ENCODE assay signal across 11 cellular contexts in genomic region chr9:133130721-133131244, GRCh38. TPM values are rescaled to one million over a fixed set of nuclear protein-coding genes. Genes with fewer than 3 reads are reported as not detected.
DNase-seq lines count a peak whose midpoint lies in the region; ATAC-seq and TF ChIP-seq lines count a peak whose summit lies in the region.
"Had no signal": no experiment of that assay in that cellular context is flagged by ENCODE, and none has a peak within 500 bp of the region (broad histone marks: within the 10 kb centered on the region; RNA-seq: fewer than 3 reads in every experiment).

No MANE protein-coding gene starts in this region.

- TF ChIP-seq CTCF in brain microvascular endothelial cell (IDR thresholded peaks at IDR 0.05; ENCODE audit: low read depth, low read length, missing control alignments), result no peak

- peak; percentile 74 for DNase-seq in activated CD8-positive, alpha-beta memory T cell treated with anti-CD3 and anti-CD28 coated beads for 24 hours
- DNase-seq in activated CD8-positive, alpha-beta memory T cell treated with anti-CD3 and anti-CD28 coated beads, Interleukin-2, amount 50 U/mL, for 48 hours, result no peak
- DNase-seq in activated CD4-positive, CD25-positive, alpha-beta regulatory T cell treated with anti-CD3 and anti-CD28 coated beads, Interleukin-2, amount 50 U/mL, for 72 hours, result peak; percentile 60
- peak; percentile 60 to 64 (median 62) for DNase-seq in effector memory CD4-positive, alpha-beta T cell
- no peak for DNase-seq in brain microvascular endothelial cell

- no peaks in the 10 kb centered on the region for H3K9me3 ChIP-seq in effector memory CD4-positive, alpha-beta T cell (ENCODE audit: control insufficient read depth, low read length)
- H3K9me3 ChIP-seq in thymus (ENCODE audit: control insufficient read depth), result no peaks in the 10 kb centered on the region
- H3K9me3 ChIP-seq: A549 had no signal

- peak overlapping the region; percentile 99 for H3K27ac ChIP-seq in effector memory CD4-positive, alpha-beta T cell (ENCODE audit: insufficient read depth, low read length, poor library complexity, severe bottlenecking)
- H3K27ac ChIP-seq in thymus (ENCODE audit: low read depth) (peak overlapping the region; percentile 78), brain microvascular endothelial cell (no peak overlapping the region)
- H3K27ac ChIP-seq: cardiac muscle cell had no signal

- H3K36me3 ChIP-seq in effector memory CD4-positive, alpha-beta T cell (ENCODE audit: control insufficient read depth, insufficient read depth, low read length), result no peaks in the 10 kb centered on the region
- H3K36me3 ChIP-seq in thymus (ENCODE audit: control insufficient read depth, insufficient read depth) (no peaks in the 10 kb centered on the region), brain microvascular endothelial cell (replicated peaks) (no peaks in the 10 kb centered on the region)
- H3K36me3 ChIP-seq: cardiac muscle cell had no signal

- no peaks in the 10 kb centered on the region for H3K27me3 ChIP-seq in effector memory CD4-positive, alpha-beta T cell (replicated peaks; ENCODE audit: control insufficient read depth, insufficient read depth, low read length, poor library complexity, severe bottlenecking)
- H3K27me3 ChIP-seq in thymus (ENCODE audit: control insufficient read depth, insufficient read depth), result no peaks in the 10 kb centered on the region
- H3K27me3 ChIP-seq in brain microvascular endothelial cell (replicated peaks), result no peaks in the 10 kb centered on the region
- H3K27me3 ChIP-seq: cardiac muscle cell had no signal

- no peak for ATAC-seq in HG02610 (IDR thresholded peaks at IDR 0.05; ENCODE audit: unreplicated experiment)
- ATAC-seq in GM18870 (IDR thresholded peaks at IDR 0.05; ENCODE audit: unreplicated experiment), result no peak
- ATAC-seq: A549, Right ventricle myocardium inferior had no signal

- in situ Hi-C loops in brain microvascular endothelial cell (cut with HindIII; ENCODE audit: low pct_ligation_motif_present, low sequenced_read_pairs), result loop anchor here (25.0 kb wide), 1 partner anchor 93 kb away; the partner anchor contains the start of gene GTF3C5

- peak overlapping the region; percentile 42 for H3K4me3 ChIP-seq in effector memory CD4-positive, alpha-beta T cell (ENCODE audit: insufficient read depth, low read depth, low read length, poor library complexity, severe bottlenecking)
- H3K4me3 ChIP-seq in thymus (ENCODE audit: low read length) (peak overlapping the region; percentile 19), brain microvascular endothelial cell (ENCODE audit: low read depth, low read length) (no peak overlapping the region)
- H3K4me3 ChIP-seq: A549, cardiac muscle cell had no signal

- 72% methylated on average over 10 of the region's 10 CpGs for WGBS in thymus

- peaks cover 98% of the 10 kb centered on the region for H3K4me1 ChIP-seq in effector memory CD4-positive, alpha-beta T cell (ENCODE audit: control insufficient read depth, insufficient read depth, low read length, poor library complexity, severe bottlenecking)
- H3K4me1 ChIP-seq in thymus (ENCODE audit: control insufficient read depth, insufficient read depth, low read length), result peaks cover 16% of the 10 kb centered on the region

RNA-seq across cellular contexts. Expression of gene RALGDS, which starts 9.7 kb away (rescaled TPM):
- 42.1 TPM for polyA plus RNA-seq in thymus

RNA-seq across cellular contexts. Expression of gene GBGT1, which starts 32.9 kb away (rescaled TPM):
- polyA plus RNA-seq in thymus, result 5.3 TPM

Comparison
In these comparisons a context has a peak if more than half of its experiments do, and no peak if none do; other contexts are left out.
1. DNase-seq: peak in activated CD8-positive, alpha-beta memory T cell treated with anti-CD3 and anti-CD28 coated beads for 24 hours (single experiment), activated CD4-positive, CD25-positive, alpha-beta regulatory T cell treated with anti-CD3 and anti-CD28 coated beads, Interleukin-2, amount 50 U/mL, for 72 hours (single experiment) and effector memory CD4-positive, alpha-beta T cell (3 of 3); none in activated CD8-positive, alpha-beta memory T cell treated with anti-CD3 and anti-CD28 coated beads, Interleukin-2, amount 50 U/mL, for 48 hours (single experiment) and brain microvascular endothelial cell (single experiment).